ENCODE assay signal across 9 cellular contexts in genomic region chrX:68440940-68441339, GRCh38. TPM values are rescaled to one million over a fixed set of nuclear protein-coding genes. Genes with fewer than 3 reads are reported as not detected.
DNase-seq lines count a peak whose midpoint lies in the region; ATAC-seq and TF ChIP-seq lines count a peak whose summit lies in the region.
"Had no signal": no experiment of that assay in that cellular context is flagged by ENCODE, and none has a peak within 500 bp of the region (broad histone marks: within the 10 kb centered on the region; RNA-seq: fewer than 3 reads in every experiment).

No MANE protein-coding gene starts in this region.

- no peak overlapping the region for H3K4me3 ChIP-seq in astrocyte of the spinal cord (ENCODE audit: low read depth, low read length)
- H3K4me3 ChIP-seq: BLaER1 had no signal

- TF ChIP-seq CTCF in astrocyte of the spinal cord (IDR thresholded peaks at IDR 0.05; ENCODE audit: low read depth, low read length): no peak

- in situ Hi-C loops in astrocyte of the spinal cord (cut with HindIII; ENCODE audit: low sequenced_read_pairs): no loop called here

- intact Hi-C loops in left colon (cut with DNase I, micrococcal nuclease): no loop called here

- ATAC-seq in left colon (peak; percentile 79), GM19023 (IDR thresholded peaks at IDR 0.05; ENCODE audit: unreplicated experiment) (no peak), HG02588 (IDR thresholded peaks at IDR 0.05; ENCODE audit: unreplicated experiment) (no peak), GM19035 (IDR thresholded peaks at IDR 0.05; ENCODE audit: unreplicated experiment) (no peak)

- DNase-seq in A172 (ENCODE audit: low spot score): peak; percentile 47
- DNase-seq in HT-29 (ENCODE audit: low spot score): peak; percentile 73
- peak; percentile 67 for DNase-seq in astrocyte of the spinal cord (ENCODE audit: low read depth, low spot score)
- peak; percentile 54 to 66 for DNase-seq in left colon
- DNase-seq in NCI-H2107 treated with DMSO at 0.1 percent for 48 hours (lab: John Stamatoyannopoulos, UW; ENCODE audit: unreplicated experiment): no peak

RNA-seq across cellular contexts. Expression of gene OPHN1, which starts 7.6 kb away (rescaled TPM):
- 2.7 and 4.0 TPM in 2 replicates for total RNA-seq in A172 (2014; rRNA removed; shearing (Covaris generic))
- total RNA-seq in HT-29 (2014; rRNA removed; shearing (Covaris generic)): 6.9 and 17.7 TPM in 2 replicates
- total RNA-seq in left colon: 1 to 10 TPM; 5.0 to 7.6 TPM

RNA-seq across cellular contexts. Expression of gene YIPF6, which starts 57.9 kb away (rescaled TPM):
- total RNA-seq in A172 (2014; rRNA removed; shearing (Covaris generic)): 30.9 and 34.5 TPM in 2 replicates
- total RNA-seq in HT-29 (2014; rRNA removed; shearing (Covaris generic)): 20.9 and 27.7 TPM in 2 replicates
- total RNA-seq in left colon: 10 to 100 TPM; 53.4 to 57.8 TPM
